In genomic region chrX:71636438-71637252, GRCh38 we compare ENCODE assay signal across 12 cellular contexts. TPM values are rescaled to one million over a fixed set of nuclear protein-coding genes. Genes with fewer than 3 reads are reported as not detected.
DNase-seq lines count a peak whose midpoint lies in the region; ATAC-seq, FAIRE-seq and TF ChIP-seq lines count a peak whose summit lies in the region.
"Had no signal": no experiment of that assay in that cellular context is flagged by ENCODE, and none has a peak within 500 bp of the region (broad histone marks: within the 10 kb centered on the region; RNA-seq: fewer than 3 reads in every experiment).

No MANE protein-coding gene starts in this region.

- peak; percentile 56 to 69 for ATAC-seq in activated T-cell treated with anti-CD3 and anti-CD28 coated beads, Interleukin-2, amount 50 U/mL, for 72 hours (replicated peaks in 1 of 2)
- ATAC-seq in GM12878 (peak; percentile 57), HG02884 (IDR thresholded peaks at IDR 0.05; ENCODE audit: unreplicated experiment) (no peak)
- peak; percentile 66 for ATAC-seq in stimulated activated naive CD8-positive, alpha-beta T cell treated with anti-CD3 and anti-CD28 coated beads, Interleukin-15, Interleukin-2, amounts not matched to agents 100 U/mL and 50 U/mL, for 24 hours

- intact Hi-C loops in GM12878 (cut with micrococcal nuclease; ENCODE audit: unreplicated experiment): no loop called here

- H3K27me3 Mint-ChIP-seq in activated T-cell treated with anti-CD3 and anti-CD28 coated beads, Interleukin-2, amount 50 U/mL, for 72 hours (ENCODE audit: low read depth): peaks cover 16% of the 10 kb centered on the region

- no peak overlapping the region for H2AFZ ChIP-seq in Loucy (ENCODE audit: low read length)
- peak overlapping the region; percentile 45; the same call in 1 of the 2 replicates for H2AFZ ChIP-seq in GM12878 (ENCODE audit: control insufficient read depth, low read depth, low read length)

- in situ Hi-C loops in GM12878 (cut with MboI): no loop called here

- H3K27me3 ChIP-seq in Loucy (ENCODE audit: insufficient read depth, low read length, poor library complexity, severe bottlenecking): no peaks in the 10 kb centered on the region
- H3K27me3 ChIP-seq in GM12878 (replicated peaks in 1 of 2; ENCODE audit: control insufficient read depth in 2 of 2, insufficient read depth in 2 of 2, low read length in 1 of 2): no peaks in the 10 kb centered on the region
- H3K27me3 ChIP-seq: body of pancreas had no signal

- no peaks in the 10 kb centered on the region for H3F3A ChIP-seq in Loucy (ENCODE audit: low read depth)

- H3K9me3 ChIP-seq in Loucy (ENCODE audit: insufficient read depth, low read depth, low read length) (no peaks in the 10 kb centered on the region), GM12878 (replicated peaks; ENCODE audit: control insufficient read depth, insufficient read depth, low read length) (no peaks in the 10 kb centered on the region)
- H3K9me3 ChIP-seq: body of pancreas had no signal

- no peak for TF ChIP-seq EP300 in GM12878 (IDR thresholded peaks at IDR 0.05; ENCODE audit: borderline replicate concordance in 1 of 2, control insufficient read depth in 1 of 2, low read depth in 2 of 2, low read length in 2 of 2)

- POLR2A ChIA-PET in GM12878 (lab: Charles Lee): interaction anchor here (0.5 to 1.6 kb wide), 6 partner anchors 12 to 667 kb away, joined by 3 to 6 read pairs (median 4); partner anchors contain the start of gene CXCR3

- DNase-seq in activated T-cell treated with anti-CD3 and anti-CD28 coated beads, Interleukin-2, amount 50 U/mL, for 72 hours: no peak
- DNase-seq in activated T-cell treated with anti-CD3 and anti-CD28 coated beads, Interleukin-2, amount 50 U/mL, for 1 hour: no peak
- DNase-seq in GM12878 (ENCODE audit: low read depth, low spot score) (no peak), GM19238 (ENCODE audit: insufficient read length, low spot score) (no peak), SIG-M5 treated with dmso at 0.1 percent for 504 hours (lab: John Stamatoyannopoulos, UW; ENCODE audit: unreplicated experiment) (no peak)
- DNase-seq in stimulated activated naive CD8-positive, alpha-beta T cell treated with anti-CD3 and anti-CD28 coated beads, Interleukin-15, Interleukin-2, amounts not matched to agents 100 U/mL and 50 U/mL, for 24 hours: no peak

- H3K9ac ChIP-seq in Loucy (ENCODE audit: low read depth, low read length, poor library complexity, severe bottlenecking) (no peak overlapping the region), GM12878 (ENCODE audit: control insufficient read depth, insufficient read depth, low read length) (peak overlapping the region; percentile 29; the same call in 1 of the 2 replicates)

- H3K4me1 ChIP-seq in Loucy (ENCODE audit: insufficient read depth, low read length, poor library complexity, severe bottlenecking): peaks cover 20% of the 10 kb centered on the region
- H3K4me1 ChIP-seq in GM12878 (ENCODE audit: control insufficient read depth, insufficient read depth, low read length): peaks cover 22% of the 10 kb centered on the region
- H3K4me1 ChIP-seq: body of pancreas had no signal

- TF ChIP-seq RAD21 in GM12878 (IDR thresholded peaks at IDR 0.05; ENCODE audit: insufficient read depth, low read depth, low read length): no peak

- no peaks in the 10 kb centered on the region for H3K9me2 ChIP-seq in Loucy (replicated peaks; ENCODE audit: low read depth, low read length)

- CTCF ChIA-PET in GM12878 (lab: Yijun Ruan, JAX): interaction anchor here (1.3 to 2.8 kb wide), 2 partner anchors 15 to 18 kb away, joined by 4 to 16 read pairs; no protein-coding TSS in a partner anchor

- SMC1A ChIA-PET in GM12878 (lab: Charles Lee; ENCODE audit: uncharacterized antibody, unreplicated experiment): interaction anchor here (0.7 to 8.9 kb wide), 5 partner anchors 10 to 103 kb away, joined by 3 to 119 read pairs (median 3); partner anchors contain the start of genes CXCR3 and OGT

- H3K4me3 Mint-ChIP-seq in activated T-cell treated with anti-CD3 and anti-CD28 coated beads, Interleukin-2, amount 50 U/mL, for 72 hours: peak overlapping the region; percentile 68 to 81

- H4K20me1 ChIP-seq in Loucy (ENCODE audit: insufficient read depth, low read length, poor library complexity, severe bottlenecking) (no peaks in the 10 kb centered on the region), GM12878 (ENCODE audit: control insufficient read depth, insufficient read depth) (no peaks in the 10 kb centered on the region)

- RAD21 ChIA-PET in GM12878 (lab: Charles Lee; ENCODE audit: unreplicated experiment): interaction anchor here (1.0 to 4.3 kb wide), 6 partner anchors 11 to 103 kb away, joined by 3 to 44 read pairs (median 7); partner anchors contain the start of genes CXCR3 and OGT

- no peaks in the 10 kb centered on the region for H3K36me3 Mint-ChIP-seq in activated T-cell treated with anti-CD3 and anti-CD28 coated beads, Interleukin-2, amount 50 U/mL, for 72 hours (ENCODE audit: insufficient read depth in 2 of 2)

- no peaks in the 10 kb centered on the region for H3K79me2 ChIP-seq in Loucy (ENCODE audit: insufficient read depth, low read length)
- H3K79me2 ChIP-seq in GM12878 (ENCODE audit: control insufficient read depth, insufficient read depth, low read length): no peaks in the 10 kb centered on the region

- no TSS peak for BruUV-seq in GM12878 (replicated peaks; lab: Mats Ljungman, UMichigan)

- H3K4me1 Mint-ChIP-seq in activated T-cell treated with anti-CD3 and anti-CD28 coated beads, Interleukin-2, amount 50 U/mL, for 72 hours (ENCODE audit: low read depth): peaks cover 4% of the 10 kb centered on the region

- peak overlapping the region; percentile 88 for H3K27ac Mint-ChIP-seq in activated T-cell treated with anti-CD3 and anti-CD28 coated beads, Interleukin-2, amount 50 U/mL, for 72 hours

- peak; percentile 91 for FAIRE-seq in GM12878 (lab: Jason Lieb, UNC)
- FAIRE-seq: TTC549 had no signal

- WGBS in GM12878 (ENCODE audit: insufficient coverage, insufficient replicate concordance, low lambda C conversion rate, missing lambda C conversion rate): 22% methylated on average over 9 of the region's 9 CpGs

- no peaks in the 10 kb centered on the region for H3K9me3 Mint-ChIP-seq in activated T-cell treated with anti-CD3 and anti-CD28 coated beads, Interleukin-2, amount 50 U/mL, for 72 hours

- TF ChIP-seq POLR2A in GM12878 (IDR thresholded peaks at IDR 0.05; ENCODE audit: low read depth, low read length): no peak

- H3K36me3 ChIP-seq in Loucy (ENCODE audit: insufficient read depth, low read length): no peaks in the 10 kb centered on the region
- no peaks in the 10 kb centered on the region for H3K36me3 ChIP-seq in GM12878 (ENCODE audit: control insufficient read depth in 2 of 2, insufficient read depth in 2 of 2, low read length in 1 of 2)

- H3K4me3 ChIP-seq in Loucy (ENCODE audit: low read length, poor library complexity, severe bottlenecking) (no peak overlapping the region), GM12878 (no peak overlapping the region)
- H3K4me3 ChIP-seq: body of pancreas had no signal

- no peak for TF ChIP-seq CTCF in Loucy (conservative IDR thresholded peaks at IDR 0.05; ENCODE audit: low read length)
- TF ChIP-seq CTCF in GM12878 (IDR thresholded peaks at IDR 0.05 in 2 of 3, conservative IDR thresholded peaks at IDR 0.05 in 1 of 3; ENCODE audit: control insufficient read depth in 2 of 3, extremely low read depth in 1 of 3, insufficient read depth in 1 of 3, low read depth in 3 of 3, low read length in 3 of 3): no peak

- H3K27ac ChIP-seq in GM12878 (ENCODE audit: control insufficient read depth, insufficient read depth): peak overlapping the region; percentile 83
- H3K27ac ChIP-seq: body of pancreas, C4-2B had no signal

- H3K4me2 ChIP-seq in Loucy (ENCODE audit: low read depth, low read length, poor library complexity, severe bottlenecking): peak overlapping the region; percentile 44
- peak overlapping the region; percentile 21 for H3K4me2 ChIP-seq in GM12878 (ENCODE audit: control insufficient read depth, insufficient read depth)

RNA-seq across cellular contexts. Expression of gene CXCR3, which starts 18.3 kb away (rescaled TPM):
- 10 to 100 TPM in 1 of 2 donors, 1 to 10 TPM in 1; 8.8 to 14.6 TPM for total RNA-seq in activated T-cell treated with anti-CD3 and anti-CD28 coated beads, Interleukin-2, amount 50 U/mL, for 72 hours
- total RNA-seq in GM12878 (2013; cell fraction: nucleolus; rRNA removed): 7.8 and 8.0 TPM in 2 replicates
- total RNA-seq in GM12878 (2014; rRNA removed): 18.0 and 24.9 TPM in 2 replicates
- total RNA-seq in GM12878 (2014; rRNA removed; fragmentation: Illumina TruSeq; extraction: Trizol): 4.5 and 6.8 TPM in 2 replicates
- total RNA-seq in GM12878 (2021): 45.4 and 48.2 TPM in 2 replicates
- polyA plus RNA-seq in GM12878 (2011; ENCODE audit: low read depth): 20.9 TPM
- 0.37 and 3.0 TPM in 2 replicates for polyA plus RNA-seq in GM12878 (2011; rRNA removed)
- polyA plus RNA-seq in GM12878 (2011; cell fraction: cytosol; rRNA removed): 5.1 and 8.0 TPM in 2 replicates
- polyA plus RNA-seq in GM12878 (2011; cell fraction: nucleus; rRNA removed): 12.0 and 20.8 TPM in 2 replicates
- polyA plus RNA-seq in GM12878 (2012): 24.8 and 41.5 TPM in 2 replicates
- polyA plus RNA-seq in GM12878 (2014; fragmentation: Illumina TruSeq; extraction: Trizol): 1.7 and 11.7 TPM in 2 replicates
- 1 to 10 TPM; 1.4 to 6.7 TPM for polyA plus RNA-seq in GM12878 (2014; fragmentation: Nextera tagmentation; extraction: Ambion mirVana)
- 19.7 and 27.7 TPM in 2 replicates for polyA plus RNA-seq in GM12878 (2014; rRNA removed)
- 10 to 100 TPM; 47.6 to 48.0 TPM for polyA plus RNA-seq in GM12878 (2016; fragmentation: Nextera tagmentation; extraction: Ambion mirVana)
- 3.9 and 8.1 TPM in 2 replicates for polyA minus RNA-seq in GM12878 (2011; rRNA and poly(A)+ RNA removed)
- 7.7 and 10.4 TPM in 2 replicates for polyA minus RNA-seq in GM12878 (2011; cell fraction: cytosol; rRNA and poly(A)+ RNA removed)
- 12.7 and 27.5 TPM in 2 replicates for polyA minus RNA-seq in GM12878 (2011; cell fraction: nucleus; rRNA and poly(A)+ RNA removed)
- polyA plus RNA-seq: neural cell had no signal

RNA-seq across cellular contexts. Expression of gene GCNA, which starts 58.4 kb away (rescaled TPM):
- total RNA-seq in activated T-cell treated with anti-CD3 and anti-CD28 coated beads, Interleukin-2, amount 50 U/mL, for 72 hours: 1 to 10 TPM; 6.9 to 8.4 TPM
- 5.3 and 7.3 TPM in 2 replicates for total RNA-seq in GM12878 (2013; cell fraction: nucleolus; rRNA removed)
- total RNA-seq in GM12878 (2014; rRNA removed): 0.62 and 1.8 TPM in 2 replicates
- 1.4 and 1.9 TPM in 2 replicates for total RNA-seq in GM12878 (2014; rRNA removed; fragmentation: Illumina TruSeq; extraction: Trizol)
- total RNA-seq in GM12878 (2021): 1.0 and 1.3 TPM in 2 replicates
- polyA plus RNA-seq in GM12878 (2011; ENCODE audit: low read depth): 0.51 TPM
- 1.3 and 2.1 TPM in 2 replicates for polyA plus RNA-seq in GM12878 (2011; rRNA removed)
- 0.51 and 0.53 TPM in 2 replicates for polyA plus RNA-seq in GM12878 (2011; cell fraction: cytosol; rRNA removed)
- polyA plus RNA-seq in GM12878 (2011; cell fraction: nucleus; rRNA removed): 4.2 and 6.0 TPM in 2 replicates
- 0.58 and 1.4 TPM in 2 replicates for polyA plus RNA-seq in GM12878 (2012)
- polyA plus RNA-seq in GM12878 (2014; fragmentation: Illumina TruSeq; extraction: Trizol): 1.6 and 2.8 TPM in 2 replicates
- 1 to 10 TPM in 1 of 2 experiments, under 1 TPM in 1; 0.69 to 1.1 TPM for polyA plus RNA-seq in GM12878 (2014; fragmentation: Nextera tagmentation; extraction: Ambion mirVana)
- 0.81 and 1.4 TPM in 2 replicates for polyA plus RNA-seq in GM12878 (2014; rRNA removed)
- under 1 TPM; 0.37 to 0.72 TPM for polyA plus RNA-seq in GM12878 (2016; fragmentation: Nextera tagmentation; extraction: Ambion mirVana)
- 1.3 and 1.8 TPM in 2 replicates for polyA minus RNA-seq in GM12878 (2011; rRNA and poly(A)+ RNA removed)
- not detected in 2 replicates for polyA minus RNA-seq in GM12878 (2011; cell fraction: cytosol; rRNA and poly(A)+ RNA removed)
- 1.3 and 1.6 TPM in 2 replicates for polyA minus RNA-seq in GM12878 (2011; cell fraction: nucleus; rRNA and poly(A)+ RNA removed)
